In the genomic region with DNA sequence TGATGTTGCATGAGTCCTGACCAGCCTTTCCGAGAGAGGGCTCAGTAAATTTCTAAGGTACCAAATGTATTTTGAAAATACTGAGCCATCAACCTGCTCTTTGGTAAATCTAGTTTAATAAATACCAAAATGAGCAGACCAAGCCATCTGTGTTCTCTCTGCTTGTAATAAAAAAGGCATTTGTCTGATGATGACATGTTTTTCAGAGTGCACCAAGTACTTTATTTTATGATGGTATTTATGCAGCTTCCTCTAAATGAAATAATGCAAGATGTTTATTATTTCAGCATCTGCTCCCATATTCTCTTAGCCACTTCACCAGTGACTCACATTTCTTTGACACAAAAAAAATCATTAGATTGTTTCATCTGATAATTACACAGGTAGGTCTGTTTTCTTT, we compare ENCODE assay signal across 20 cellular contexts.
"Had no signal": no experiment of that assay in that cellular context is flagged by ENCODE, and none has a peak within 500 bp of the region (broad histone marks: within the 10 kb centered on the region; RNA-seq: fewer than 3 reads in every experiment).

No MANE protein-coding gene starts in this region.

- H3K9me3 ChIP-seq: esophagus squamous epithelium, lower lobe of right lung, stomach, suprapubic skin, tibial nerve had no signal

- DNase-seq: activated CD4-positive, alpha-beta T cell treated with anti-CD3 and anti-CD28 coated beads for 1 hour; activated CD8-positive, alpha-beta memory T cell treated with anti-CD3 and anti-CD28 coated beads for 24 hours; activated CD8-positive, alpha-beta memory T cell treated with anti-CD3 and anti-CD28 coated beads, Interleukin-2, amount 50 U/mL, for 4 hours; activated T-cell treated with anti-CD3 and anti-CD28 coated beads, Interleukin-2, amount 50 U/mL, for 24 hours; cerebellar nuclear complex; esophagus squamous epithelium; kidney; lower lobe of right lung; naive thymus-derived CD4-positive, alpha-beta T cell; stimulated activated CD4-positive, alpha-beta T cell treated with anti-CD3 and anti-CD28 coated beads, Interleukin-15, amount 100 ng/mL, for 24 hours; stomach; WERI-Rb-1 had no signal

- H3K36me3 ChIP-seq: esophagus squamous epithelium, lower lobe of right lung, stomach, suprapubic skin, tibial nerve, WERI-Rb-1 had no signal

- H3K27ac ChIP-seq: coronary artery, esophagus squamous epithelium, lower lobe of right lung, stomach, suprapubic skin, tibial nerve, WERI-Rb-1 had no signal

- H3K4me1 ChIP-seq: esophagus squamous epithelium, lower lobe of right lung, stomach, suprapubic skin, tibial nerve had no signal

- ATAC-seq: activated T-helper 17 cell treated with anti-CD3 and anti-CD28 coated beads, Interleukin-2, amount 50 U/mL, for 72 hours; left lobe of liver; lower lobe of right lung; naive thymus-derived CD4-positive, alpha-beta T cell; sciatic nerve; stimulated activated memory B cell treated with anti-CD40 and anti-IgM and Interleukin-4, amounts not matched to agents 10 μg/mL and 1 μg/mL and 100 μg/mL, for 72 hours had no signal

- H3K4me3 ChIP-seq: coronary artery, esophagus squamous epithelium, lower lobe of right lung, smooth muscle cell, stomach, suprapubic skin, tibial nerve had no signal

- H3K4me2 ChIP-seq: smooth muscle cell had no signal

- H3K27me3 ChIP-seq: esophagus squamous epithelium, stomach, suprapubic skin, tibial nerve had no signal
